Comparison of ENCODE assay signal across 10 cellular contexts in genomic region chr5:74864823-74865222, GRCh38. TPM values are rescaled to one million over a fixed set of nuclear protein-coding genes. Genes with fewer than 3 reads are reported as not detected.
A peak's percentile ranks its signal among the peaks of the same experiment; 100 is the strongest.
DNase-seq lines count a peak whose midpoint lies in the region; ATAC-seq, FAIRE-seq and TF ChIP-seq lines count a peak whose summit lies in the region.
"Had no signal": no experiment of that assay in that cellular context is flagged by ENCODE, and none has a peak within 500 bp of the region (broad histone marks: within the 10 kb centered on the region; RNA-seq: fewer than 3 reads in every experiment).

No MANE protein-coding gene starts in this region.

- ATAC-seq in Right ventricle myocardium superior (ENCODE audit: poor library complexity) (no peak), upper lobe of right lung (no peak), HG02981 (IDR thresholded peaks at IDR 0.05; ENCODE audit: unreplicated experiment) (no peak)
- no peak for ATAC-seq in activated naive CD4-positive, alpha-beta T cell treated with anti-CD3 and anti-CD28 coated beads, Interleukin-2, amount 50 U/mL, for 72 hours

- H3K27me3 ChIP-seq in cardiac muscle cell (no peaks in the 10 kb centered on the region), upper lobe of right lung (peaks cover 39% of the 10 kb centered on the region)

- H3K4me3 ChIP-seq in cardiac muscle cell (peak overlapping the region; percentile 73), kidney (ENCODE audit: low read length in 2 of 2) (peak overlapping the region; percentile 80 to 81), upper lobe of right lung (no peak overlapping the region)

- H3K36me3 Mint-ChIP-seq in activated naive CD4-positive, alpha-beta T cell treated with anti-CD3 and anti-CD28 coated beads, Interleukin-2, amount 50 U/mL, for 72 hours: peaks cover 13 to 16% of the 10 kb centered on the region in 2 donors

- DNase-seq in cardiac muscle cell (ENCODE audit: low read depth in 1 of 2, low spot score in 1 of 2) (peak in 1 of 2 donors; percentile 6), Right ventricle myocardium superior (no peak), kidney (no peak), upper lobe of right lung (no peak), OCI-M2 (lab: John Stamatoyannopoulos, UW; ENCODE audit: unreplicated experiment) (no peak), cardiac septum (ENCODE audit: low spot score) (no peak)
- DNase-seq in activated naive CD4-positive, alpha-beta T cell treated with anti-CD3 and anti-CD28 coated beads, Interleukin-2, amount 50 U/mL, for 72 hours (ENCODE audit: low spot score in 2 of 2): no peak
- DNase-seq: OCI-M1 had no signal

- H3K27ac ChIP-seq in cardiac muscle cell (no peak overlapping the region), kidney (ENCODE audit: low read depth in 2 of 2, low read length in 2 of 2) (no peak overlapping the region), upper lobe of right lung (no peak overlapping the region)
- H3K27ac ChIP-seq: HL-60 had no signal

- TF ChIP-seq CTCF in cardiac muscle cell (IDR thresholded peaks at IDR 0.05; ENCODE audit: low read depth, low read length): no peak
- TF ChIP-seq CTCF in kidney (IDR thresholded peaks at IDR 0.05; ENCODE audit: borderline replicate concordance, extremely low read depth, insufficient read depth): no peak
- TF ChIP-seq CTCF in upper lobe of right lung (IDR thresholded peaks at IDR 0.05): no peak

- no peaks in the 10 kb centered on the region for H3K9me3 Mint-ChIP-seq in activated naive CD4-positive, alpha-beta T cell treated with anti-CD3 and anti-CD28 coated beads, Interleukin-2, amount 50 U/mL, for 72 hours

- H3K4me1 ChIP-seq in cardiac muscle cell (ENCODE audit: low read depth): no peaks in the 10 kb centered on the region
- peaks cover 0 to 7% of the 10 kb centered on the region in 2 donors for H3K4me1 ChIP-seq in kidney (ENCODE audit: control insufficient read depth in 1 of 2, insufficient read depth in 1 of 2, low read depth in 1 of 2, low read length in 2 of 2)
- no peaks in the 10 kb centered on the region for H3K4me1 ChIP-seq in upper lobe of right lung

- peak overlapping the region; percentile 90 to 97 for H3K27ac Mint-ChIP-seq in activated naive CD4-positive, alpha-beta T cell treated with anti-CD3 and anti-CD28 coated beads, Interleukin-2, amount 50 U/mL, for 72 hours

- H3K36me3 ChIP-seq in cardiac muscle cell: no peaks in the 10 kb centered on the region
- no peaks in the 10 kb centered on the region for H3K36me3 ChIP-seq in kidney (ENCODE audit: control insufficient read depth in 1 of 2, insufficient read depth in 2 of 2, low read length in 2 of 2)
- H3K36me3 ChIP-seq in upper lobe of right lung: no peaks in the 10 kb centered on the region

- no peaks in the 10 kb centered on the region for H3K9me3 ChIP-seq in cardiac muscle cell (ENCODE audit: low read depth)
- no peaks in the 10 kb centered on the region for H3K9me3 ChIP-seq in kidney (ENCODE audit: control insufficient read depth in 1 of 2, low read length in 2 of 2)
- H3K9me3 ChIP-seq in upper lobe of right lung: no peaks in the 10 kb centered on the region

- H3K9ac ChIP-seq in kidney (ENCODE audit: low read length in 2 of 2): peak overlapping the region in 1 of 2 donors; percentile 64

- intact Hi-C loops in Right ventricle myocardium superior (cut with DNase I) (no loop called here), kidney (cut with DNase I) (no loop called here), upper lobe of right lung (cut with DNase I) (no loop called here), cardiac septum (cut with DNase I) (no loop called here)

- FAIRE-seq in kidney (lab: Jason Lieb, UNC): no peak

RNA-seq across cellular contexts. Expression of gene FAM169A, which starts 1.4 kb away (rescaled TPM):
- total RNA-seq in cardiac muscle cell (28.7 and 30.1 TPM in 2 replicates), Right ventricle myocardium superior (3.0 TPM), kidney (8.6 TPM), upper lobe of right lung (0.84 TPM), cardiac septum (6.5 TPM)
- polyA plus RNA-seq in cardiac muscle cell (3.9 and 6.1 TPM in 2 replicates), kidney (ENCODE audit: insufficient read depth, low read depth, low replicate concordance) (3.5 TPM)
- total RNA-seq in activated naive CD4-positive, alpha-beta T cell treated with anti-CD3 and anti-CD28 coated beads, Interleukin-2, amount 50 U/mL, for 72 hours: 1 to 10 TPM; 6.1 to 7.8 TPM
